ENCODE assay signal across 8 cellular contexts in genomic region chr11:108222686-108223448, GRCh38. TPM values are rescaled to one million over a fixed set of nuclear protein-coding genes. Genes with fewer than 3 reads are reported as not detected.
DNase-seq lines count a peak whose midpoint lies in the region; ATAC-seq and TF ChIP-seq lines count a peak whose summit lies in the region.

Gene ATM, plus strand, starts transcription at chr11:108223067. Its CDS starts 4,558 bp downstream, at chr11:108227625.

- DNase-seq in D341Med (ENCODE audit: low spot score) (peak; percentile 94), NT2/D1 (ENCODE audit: low read depth, low spot score) (peak; percentile 98), endothelial cell (ENCODE audit: low spot score) (peak; percentile 98), midbrain (lab: John Stamatoyannopoulos, UW) (peak; percentile 100)
- peak; percentile 98 for DNase-seq in activated CD8-positive, alpha-beta memory T cell treated with anti-CD3 and anti-CD28 coated beads, Interleukin-2, amount 50 U/mL, for 1 hour (ENCODE audit: extremely low read depth)
- DNase-seq in stimulated activated CD8-positive, alpha-beta memory T cell treated with anti-CD3 and anti-CD28 coated beads, Interleukin-2, amount 100 ng/mL, for 1 hour (ENCODE audit: low read depth in 2 of 2), result peak; percentile 96 to 97

- H3K27me3 Mint-ChIP-seq in endothelial cell (ENCODE audit: unreplicated experiment), result peaks cover 10% of the 10 kb centered on the region

- peak within 1 kb of the TSS; percentile 99 for H3K27ac ChIP-seq in HUES48 (ENCODE audit: low read depth, low read length)

- no peaks in the 10 kb centered on the region for H3K36me3 Mint-ChIP-seq in endothelial cell (ENCODE audit: low read depth, unreplicated experiment)

- H3K36me3 ChIP-seq in HUES48 (ENCODE audit: control insufficient read depth, insufficient read depth, low read length), result peaks cover 5% of the 10 kb centered on the region
- H3K36me3 ChIP-seq in NT2/D1 (ENCODE audit: insufficient read depth, insufficient read length, low read length), result peaks cover 12% of the 10 kb centered on the region

- TF ChIP-seq CTCF in endothelial cell (IDR thresholded peaks at IDR 0.05; ENCODE audit: unreplicated experiment), result peak; percentile 35

- H3K9me3 ChIP-seq in HUES48 (ENCODE audit: control insufficient read depth, insufficient read depth, low read length) (no peaks in the 10 kb centered on the region), NT2/D1 (ENCODE audit: insufficient read depth, low read length) (no peaks in the 10 kb centered on the region)

- H3K27me3 ChIP-seq in HUES48 (ENCODE audit: control insufficient read depth, insufficient read depth, low read length) (no peaks in the 10 kb centered on the region), NT2/D1 (ENCODE audit: insufficient read depth, insufficient read length) (no peaks in the 10 kb centered on the region)

- ATAC-seq in GM21390 (IDR thresholded peaks at IDR 0.05; ENCODE audit: unreplicated experiment), result peak; percentile 78

- no peaks in the 10 kb centered on the region for H3K9me3 Mint-ChIP-seq in endothelial cell (ENCODE audit: unreplicated experiment)

- H3K4me3 ChIP-seq in HUES48 (ENCODE audit: low read depth, low read length), result peak within 1 kb of the TSS; percentile 87
- H3K4me3 ChIP-seq in NT2/D1 (ENCODE audit: insufficient read length, low read depth), result peak within 1 kb of the TSS; percentile 93

- peak within 1 kb of the TSS; percentile 89 for H3K9ac ChIP-seq in HUES48 (ENCODE audit: low read depth, low read length)
- peak within 1 kb of the TSS; percentile 97 for H3K9ac ChIP-seq in NT2/D1 (ENCODE audit: insufficient read length, low read depth)

- no peak within 1 kb of the TSS for H3K4me3 Mint-ChIP-seq in endothelial cell (ENCODE audit: unreplicated experiment)

- no peak within 1 kb of the TSS for H3K27ac Mint-ChIP-seq in endothelial cell (ENCODE audit: unreplicated experiment)

- peaks cover 41% of the 10 kb centered on the region for H3K4me1 Mint-ChIP-seq in endothelial cell (ENCODE audit: unreplicated experiment)

- H3K4me1 ChIP-seq in HUES48 (ENCODE audit: control insufficient read depth, insufficient read depth, low read length) (peaks cover 40% of the 10 kb centered on the region), NT2/D1 (ENCODE audit: insufficient read depth, insufficient read length) (peaks cover 3% of the 10 kb centered on the region)

RNA-seq across cellular contexts. Expression of gene ATM, which starts in this region (rescaled TPM):
- total RNA-seq in endothelial cell (ENCODE audit: unreplicated experiment), result 51.5 TPM

Comparison
In these comparisons a context has a peak if more than half of its experiments do, and no peak if none do; other contexts are left out.
1. Peak in every context shown above with its lines: DNase-seq, ATAC-seq, H3K4me3 ChIP-seq and H3K27ac ChIP-seq.